ENCODE assay signal across 36 cellular contexts in genomic region chr5:139997276-139997675, GRCh38. TPM values are rescaled to one million over a fixed set of nuclear protein-coding genes. Genes with fewer than 3 reads are reported as not detected.
DNase-seq lines count a peak whose midpoint lies in the region; ATAC-seq, FAIRE-seq and TF ChIP-seq lines count a peak whose summit lies in the region.
"Had no signal": no experiment of that assay in that cellular context is flagged by ENCODE, and none has a peak within 500 bp of the region (broad histone marks: within the 10 kb centered on the region; RNA-seq: fewer than 3 reads in every experiment).

No MANE protein-coding gene starts in this region.

- ATAC-seq in Right ventricle myocardium superior (ENCODE audit: poor library complexity) (no peak), HepG2 (peak; percentile 38; the same call in 2 of the 3 replicates), right lobe of liver (no peak), GM12878 (peak; percentile 32; the same call in 2 of the 3 replicates)
- ATAC-seq: A549; CD8-positive, alpha-beta T cell had no signal

- in situ Hi-C loops in HepG2 (cut with HindIII; ENCODE audit: extremely low pct_ligation_motif_present, low pct_unique_long_range_greater_than_20kb): no loop called here
- in situ Hi-C loops in GM12878 (cut with MboI): no loop called here

- TF ChIP-seq EP300 in HepG2 (IDR thresholded peaks at IDR 0.05; ENCODE audit: low read depth in 2 of 2, low read length in 2 of 2) (no peak), HepG2 (CRISPR knock-in tag; IDR thresholded peaks at IDR 0.05; ENCODE audit: borderline replicate concordance) (no peak), GM12878 (IDR thresholded peaks at IDR 0.05; ENCODE audit: borderline replicate concordance in 1 of 2, control insufficient read depth in 1 of 2, low read depth in 2 of 2, low read length in 2 of 2) (no peak)

- 50% methylated on average over 1 of the region's 1 CpG for WGBS in HepG2 (ENCODE audit: low lambda C conversion rate)
- WGBS in right lobe of liver (ENCODE audit: insufficient coverage, low coverage, low lambda C conversion rate, missing lambda C conversion rate): no CpG with 5 or more reads among the region's 1 CpG
- WGBS in GM12878 (ENCODE audit: insufficient coverage, insufficient replicate concordance, low lambda C conversion rate, missing lambda C conversion rate): 95% methylated on average over 1 of the region's 1 CpG

- H3K27me3 ChIP-seq in cardiac muscle cell (no peaks in the 10 kb centered on the region), HepG2 (ENCODE audit: control insufficient read depth in 1 of 2, insufficient read depth in 2 of 2, low read length in 2 of 2) (peaks cover 3% of the 10 kb centered on the region in 2 experiments; a peak in 3 of 5 replicates), right lobe of liver (no peaks in the 10 kb centered on the region), GM12878 (replicated peaks in 1 of 2; ENCODE audit: control insufficient read depth in 2 of 2, insufficient read depth in 2 of 2, low read length in 1 of 2) (no peaks in the 10 kb centered on the region)
- H3K27me3 ChIP-seq: BE2C; BLaER1; BLaER1 treated with 17β-estradiol and CSF1 and Interleukin-3, amounts not matched to agents 10 nM and 100 nM had no signal

- intact Hi-C loops in Right ventricle myocardium superior (cut with DNase I) (no loop called here), HepG2 (cut with micrococcal nuclease; ENCODE audit: unreplicated experiment) (no loop called here), right lobe of liver (cut with DNase I) (no loop called here), GM12878 (cut with micrococcal nuclease; ENCODE audit: unreplicated experiment) (no loop called here)

- no peaks in the 10 kb centered on the region for H3K79me2 ChIP-seq in HepG2 (ENCODE audit: insufficient read depth, low read length)
- peaks cover 3% of the 10 kb centered on the region for H3K79me2 ChIP-seq in GM12878 (ENCODE audit: control insufficient read depth, insufficient read depth, low read length)

- no peak overlapping the region; the same call in 1 of the 2 replicates for H3K4me2 ChIP-seq in HepG2 (ENCODE audit: low read depth, low read length)
- H3K4me2 ChIP-seq in GM12878 (ENCODE audit: control insufficient read depth, insufficient read depth): no peak overlapping the region
- H3K4me2 ChIP-seq: A549; BLaER1; BLaER1 treated with 17β-estradiol and CSF1 and Interleukin-3, amounts not matched to agents 10 nM and 100 nM had no signal

- H3K4me3 ChIP-seq in cardiac muscle cell (no peak overlapping the region), HepG2 (replicated peaks in 1 of 3; ENCODE audit: insufficient read depth in 1 of 3, low read depth in 2 of 3, low read length in 3 of 3) (no peak overlapping the region), right lobe of liver (no peak overlapping the region), GM12878 (no peak overlapping the region)
- H3K4me3 ChIP-seq: A549; BLaER1; BLaER1 treated with 17β-estradiol and CSF1 and Interleukin-3, amounts not matched to agents 10 nM and 100 nM had no signal

- TF ChIP-seq RAD21 in HepG2 (CRISPR knock-in tag; IDR thresholded peaks at IDR 0.05) (no peak), GM12878 (IDR thresholded peaks at IDR 0.05; ENCODE audit: insufficient read depth, low read depth, low read length) (no peak)

- TF ChIP-seq CTCF in cardiac muscle cell (IDR thresholded peaks at IDR 0.05; ENCODE audit: low read depth, low read length) (no peak), HepG2 (CRISPR knock-in tag; IDR thresholded peaks at IDR 0.05) (no peak), right lobe of liver (IDR thresholded peaks at IDR 0.05) (no peak), GM12878 (IDR thresholded peaks at IDR 0.05 in 2 of 3, conservative IDR thresholded peaks at IDR 0.05 in 1 of 3; ENCODE audit: control insufficient read depth in 2 of 3, extremely low read depth in 1 of 3, insufficient read depth in 1 of 3, low read depth in 3 of 3, low read length in 3 of 3) (no peak)

- H3K9me3 ChIP-seq in cardiac muscle cell (ENCODE audit: low read depth) (no peaks in the 10 kb centered on the region), HepG2 (ENCODE audit: low read length) (no peaks in the 10 kb centered on the region), right lobe of liver (no peaks in the 10 kb centered on the region), GM12878 (replicated peaks; ENCODE audit: control insufficient read depth, insufficient read depth, low read length) (no peaks in the 10 kb centered on the region)
- H3K9me3 ChIP-seq: A549; BE2C; BLaER1; BLaER1 treated with 17β-estradiol and CSF1 and Interleukin-3, amounts not matched to agents 10 nM and 100 nM; Caco-2 had no signal

- H4K20me1 ChIP-seq in HepG2 (ENCODE audit: insufficient read depth, low read length) (no peaks in the 10 kb centered on the region), GM12878 (ENCODE audit: control insufficient read depth, insufficient read depth) (no peaks in the 10 kb centered on the region)
- H4K20me1 ChIP-seq: BLaER1; BLaER1 treated with 17β-estradiol and CSF1 and Interleukin-3, amounts not matched to agents 10 nM and 100 nM had no signal

- CTCF ChIA-PET in HepG2 (lab: Yijun Ruan, JAX; ENCODE audit: low intra/inter-chr PET ratio, low total read pairs) (no interaction called here), GM12878 (lab: Yijun Ruan, JAX) (interaction anchor here (1.6 to 10.1 kb wide), 3 partner anchors 28 to 222 kb away, joined by 5 to 88 read pairs (median 7); no protein-coding TSS in a partner anchor)

- H3K36me3 ChIP-seq in cardiac muscle cell (no peaks in the 10 kb centered on the region), HepG2 (replicated peaks in 1 of 2; ENCODE audit: control insufficient read depth in 1 of 2, insufficient read depth in 2 of 2, low read length in 2 of 2) (no peaks in the 10 kb centered on the region), right lobe of liver (no peaks in the 10 kb centered on the region), GM12878 (ENCODE audit: control insufficient read depth in 2 of 2, insufficient read depth in 2 of 2, low read length in 1 of 2) (no peaks in the 10 kb centered on the region)
- H3K36me3 ChIP-seq: BE2C; BLaER1; BLaER1 treated with 17β-estradiol and CSF1 and Interleukin-3, amounts not matched to agents 10 nM and 100 nM had no signal

- DNase-seq in cardiac muscle cell (ENCODE audit: low read depth in 1 of 2, low spot score in 1 of 2) (no peak), Right ventricle myocardium superior (no peak), HepG2 (ENCODE audit: low spot score) (peak; percentile 9), right lobe of liver (no peak), GM12878 (ENCODE audit: low read depth, low spot score) (no peak), NCI-H1694 treated with DMSO at 0.1 percent for 48 hours (lab: John Stamatoyannopoulos, UW) (no peak)
- DNase-seq: 8988T; ACHN; AML-193; BE2C; C1 segment of cervical spinal cord; Calu3; CD4-positive, alpha-beta memory T cell; CD4-positive, alpha-beta T cell; CD4-positive, CD25-positive, alpha-beta regulatory T cell; CD8-positive, alpha-beta memory T cell; CD8-positive, alpha-beta T cell; COR-L47; DMS 273 treated with DMSO at 0.1 percent for 48 hours; DMS153; DMS53; DMS79; DMS79 treated with DMSO at 0.1 percent for 48 hours; DND-41; EL had no signal

- H2AFZ ChIP-seq in HepG2 (ENCODE audit: low read length) (no peak overlapping the region), GM12878 (ENCODE audit: control insufficient read depth, low read depth, low read length) (no peak overlapping the region)

- BruUV-seq in HepG2 (replicated peaks; lab: Mats Ljungman, UMichigan): no TSS peak
- BruUV-seq in GM12878 (replicated peaks; lab: Mats Ljungman, UMichigan): no TSS peak

- FAIRE-seq in HepG2 (lab: Jason Lieb, UNC): no peak
- no peak for FAIRE-seq in GM12878 (lab: Jason Lieb, UNC)
- FAIRE-seq: A204.1, A549, D721Med had no signal

- no peak overlapping the region for H3K9ac ChIP-seq in HepG2 (ENCODE audit: insufficient read depth, low read depth, low read length)
- H3K9ac ChIP-seq in GM12878 (ENCODE audit: control insufficient read depth, insufficient read depth, low read length): no peak overlapping the region
- H3K9ac ChIP-seq: BLaER1; BLaER1 treated with 17β-estradiol and CSF1 and Interleukin-3, amounts not matched to agents 10 nM and 100 nM had no signal

- SMC1A ChIA-PET in GM12878 (lab: Charles Lee; ENCODE audit: uncharacterized antibody, unreplicated experiment): interaction anchor here (0.7 to 2.2 kb wide), 10 partner anchors 10 to 86 kb away, joined by 3 to 8 read pairs (median 4); no protein-coding TSS in a partner anchor

- POLR2A ChIA-PET in HepG2 (lab: Yijun Ruan, JAX): no interaction called here
- POLR2A ChIA-PET in GM12878 (lab: Charles Lee): interaction anchor here (0.7 to 2.7 kb wide), 3 partner anchors 11 to 30 kb away, joined by 3 to 10 read pairs (median 3); no protein-coding TSS in a partner anchor

- H3K4me1 ChIP-seq in cardiac muscle cell (ENCODE audit: low read depth) (peaks cover 22% of the 10 kb centered on the region), HepG2 (ENCODE audit: insufficient read depth, low read length) (peaks cover 11% of the 10 kb centered on the region), right lobe of liver (no peaks in the 10 kb centered on the region), GM12878 (ENCODE audit: control insufficient read depth, insufficient read depth, low read length) (peaks cover 7% of the 10 kb centered on the region)
- H3K4me1 ChIP-seq: A549 had no signal

- RAD21 ChIA-PET in GM12878 (lab: Charles Lee; ENCODE audit: unreplicated experiment): interaction anchor here (0.8 to 4.4 kb wide), 2 partner anchors 28 to 43 kb away, joined by 5 to 18 read pairs; no protein-coding TSS in a partner anchor

- H3K27ac ChIP-seq in cardiac muscle cell (peak overlapping the region; percentile 53), HepG2 (ENCODE audit: extremely low read length, insufficient read depth, low read length) (no peak overlapping the region), right lobe of liver (no peak overlapping the region), GM12878 (ENCODE audit: control insufficient read depth, insufficient read depth) (no peak overlapping the region)
- H3K27ac ChIP-seq: 22Rv1; A549; BLaER1; BLaER1 treated with 17β-estradiol and CSF1 and Interleukin-3, amounts not matched to agents 10 nM and 100 nM; C4-2B had no signal

- no peak for TF ChIP-seq POLR2A in HepG2 (IDR thresholded peaks at IDR 0.05; ENCODE audit: insufficient read depth in 1 of 2, low read depth in 2 of 2, low read length in 2 of 2)
- no peak for TF ChIP-seq POLR2A in right lobe of liver (IDR thresholded peaks at IDR 0.05)
- no peak for TF ChIP-seq POLR2A in GM12878 (IDR thresholded peaks at IDR 0.05; ENCODE audit: low read depth, low read length)

RNA-seq across cellular contexts. Expression of gene NRG2, which starts 45.8 kb away (rescaled TPM):
- 16.5 and 20.7 TPM in 2 replicates for total RNA-seq in cardiac muscle cell
- polyA plus RNA-seq in cardiac muscle cell: 13.5 and 14.5 TPM in 2 replicates
- total RNA-seq in Right ventricle myocardium superior: 2.1 TPM
- not detected in 2 replicates for total RNA-seq in HepG2 (2016; rRNA removed; fragmentation: Illumina TruSeq; extraction: Trizol)
- not detected in 2 replicates for total RNA-seq in HepG2 (2016; cell fraction: cytosol; rRNA removed; fragmentation: Illumina TruSeq; extraction: Trizol; ENCODE audit: low read depth)
- not detected in 2 replicates for total RNA-seq in HepG2 (2016; cell fraction: insoluble cytoplasmic fraction; rRNA removed; fragmentation: Illumina TruSeq; extraction: Trizol)
- total RNA-seq in HepG2 (2016; cell fraction: membrane; rRNA removed; fragmentation: Illumina TruSeq; extraction: Trizol): not detected in 2 replicates
- total RNA-seq in HepG2 (2016; cell fraction: nucleus; rRNA removed; fragmentation: Illumina TruSeq; extraction: Trizol): not detected in 2 replicates
- not detected in 2 replicates for polyA plus RNA-seq in HepG2 (2011; rRNA removed)
- polyA plus RNA-seq in HepG2 (2011; cell fraction: cytosol; rRNA removed): not detected in 2 replicates
- not detected in 2 replicates for polyA plus RNA-seq in HepG2 (2011; cell fraction: nucleus; rRNA removed)
- not detected in 2 replicates for polyA plus RNA-seq in HepG2 (2012)
- polyA plus RNA-seq in HepG2 (2016; cell fraction: cytosol; fragmentation: Illumina TruSeq; extraction: Trizol; ENCODE audit: low read depth): not detected in 2 replicates
- not detected in 2 replicates for polyA plus RNA-seq in HepG2 (2016; cell fraction: insoluble cytoplasmic fraction; fragmentation: Illumina TruSeq; extraction: Trizol; ENCODE audit: low read depth)
- polyA plus RNA-seq in HepG2 (2016; cell fraction: membrane; fragmentation: Illumina TruSeq; extraction: Trizol; ENCODE audit: low read depth): not detected in 2 replicates
- not detected in 2 replicates for polyA plus RNA-seq in HepG2 (2016; cell fraction: nucleus; fragmentation: Illumina TruSeq; extraction: Trizol; ENCODE audit: insufficient read depth, low read depth)
- polyA minus RNA-seq in HepG2 (2011; rRNA and poly(A)+ RNA removed; ENCODE audit: low replicate concordance): not detected in 2 replicates
- not detected in 2 replicates for polyA minus RNA-seq in HepG2 (2011; cell fraction: cytosol; rRNA and poly(A)+ RNA removed)
- not detected in 2 replicates for polyA minus RNA-seq in HepG2 (2011; cell fraction: nucleus; rRNA and poly(A)+ RNA removed)
- total RNA-seq in right lobe of liver: under 1 TPM in 5 of 6 experiments, not detected in 1; 0.07 to 0.77 (median 0.14) TPM
- total RNA-seq in GM12878 (2013; cell fraction: nucleolus; rRNA removed): 53.8 and 54.8 TPM in 2 replicates
- total RNA-seq in GM12878 (2014; rRNA removed): 19.7 and 20.3 TPM in 2 replicates
- 10.8 and 11.9 TPM in 2 replicates for total RNA-seq in GM12878 (2014; rRNA removed; fragmentation: Illumina TruSeq; extraction: Trizol)
- 21.0 and 21.7 TPM in 2 replicates for total RNA-seq in GM12878 (2021)
- 1.5 TPM for polyA plus RNA-seq in GM12878 (2011; ENCODE audit: low read depth)
- 3.2 and 7.3 TPM in 2 replicates for polyA plus RNA-seq in GM12878 (2011; rRNA removed)
- polyA plus RNA-seq in GM12878 (2011; cell fraction: cytosol; rRNA removed): 7.9 and 9.5 TPM in 2 replicates
- 18.4 and 19.2 TPM in 2 replicates for polyA plus RNA-seq in GM12878 (2011; cell fraction: nucleus; rRNA removed)
- 4.3 and 4.8 TPM in 2 replicates for polyA plus RNA-seq in GM12878 (2012)
- polyA plus RNA-seq in GM12878 (2014; fragmentation: Illumina TruSeq; extraction: Trizol): 4.9 and 11.8 TPM in 2 replicates
- under 1 TPM; 0.10 to 0.15 TPM for polyA plus RNA-seq in GM12878 (2014; fragmentation: Nextera tagmentation; extraction: Ambion mirVana)
- polyA plus RNA-seq in GM12878 (2014; rRNA removed): 15.4 and 18.7 TPM in 2 replicates
- polyA plus RNA-seq in GM12878 (2016; fragmentation: Nextera tagmentation; extraction: Ambion mirVana): 1 to 10 TPM; 3.1 to 3.7 TPM
- polyA minus RNA-seq in GM12878 (2011; rRNA and poly(A)+ RNA removed): 5.3 and 9.1 TPM in 2 replicates
- polyA minus RNA-seq in GM12878 (2011; cell fraction: cytosol; rRNA and poly(A)+ RNA removed): 3.5 and 5.5 TPM in 2 replicates
- polyA minus RNA-seq in GM12878 (2011; cell fraction: nucleus; rRNA and poly(A)+ RNA removed): 8.6 and 15.8 TPM in 2 replicates
- total RNA-seq: A673; CD4-positive, CD25-positive, alpha-beta regulatory T cell had no signal
- polyA plus RNA-seq: BJ; CD14-positive monocyte; CD4-positive, CD25-positive, alpha-beta regulatory T cell; CD8-positive, alpha-beta memory T cell had no signal

Comparison
In these comparisons a context has a peak if more than half of its experiments do, and no peak if none do; other contexts are left out.
1. ATAC-seq: peak in HepG2 (single experiment) and GM12878 (single experiment); none in Right ventricle myocardium superior (single experiment) and right lobe of liver (0 of 4).